Comparison of ENCODE assay signal across 1 cellular context in genomic region chr7:117873056-117873932, GRCh38.
TF ChIP-seq lines count a peak whose summit lies in the region.

Gene CTTNBP2, minus strand, starts transcription at chr7:117873441. Its CDS starts 26 bp downstream, at chr7:117873415.

TF ChIP-seq in H1, 55 proteins besides CTCF, POLR2A, EP300 and RAD21:
- TF ChIP-seq KDM4A (IDR thresholded peaks at IDR 0.05; ENCODE audit: low read depth, low read length, severe bottlenecking) (peak; percentile 90), YY1 (IDR thresholded peaks at IDR 0.05; ENCODE audit: low read depth, low read length) (peak; percentile 79; the same call in 1 of the 2 replicates), EZH2 (IDR thresholded peaks at IDR 0.05; ENCODE audit: low read depth, low read length, severe bottlenecking) (no peak), CBX8 (IDR thresholded peaks at IDR 0.05; ENCODE audit: borderline replicate concordance, low read depth, low read length) (no peak), SAP30 (IDR thresholded peaks at IDR 0.05; ENCODE audit: insufficient read depth, insufficient replicate concordance, low read length) (peak; percentile 1), BACH1 (IDR thresholded peaks at IDR 0.05; ENCODE audit: low read length) (no peak), CHD1 (IDR thresholded peaks at IDR 0.05; ENCODE audit: low read depth, low read length) (no peak), RNF2 (IDR thresholded peaks at IDR 0.05; ENCODE audit: borderline replicate concordance, low read depth, low read length, missing control alignments, poor library complexity, severe bottlenecking) (no peak), POLR2AphosphoS5 (IDR thresholded peaks at IDR 0.05; ENCODE audit: low read depth, low read length) (no peak), GABPA (IDR thresholded peaks at IDR 0.05; ENCODE audit: borderline replicate concordance, insufficient read depth, low read length) (no peak), JUN (IDR thresholded peaks at IDR 0.05; ENCODE audit: low read depth, low read length) (no peak), POU5F1 (IDR thresholded peaks at IDR 0.05; ENCODE audit: low read depth, low read length) (no peak), GTF2F1 (IDR thresholded peaks at IDR 0.05; ENCODE audit: borderline replicate concordance, low read depth, low read length) (no peak), CREB1 (IDR thresholded peaks at IDR 0.05) (no peak), FOSL1 (IDR thresholded peaks at IDR 0.05; ENCODE audit: insufficient read depth, low read depth, low read length) (no peak), BRCA1 (IDR thresholded peaks at IDR 0.05; ENCODE audit: low read depth, low read length) (no peak), NRF1 (IDR thresholded peaks at IDR 0.05; ENCODE audit: low read depth, low read length) (no peak), ZNF274 (IDR thresholded peaks at IDR 0.05; ENCODE audit: borderline replicate concordance, extremely low read depth, low read length) (no peak), MAFK (IDR thresholded peaks at IDR 0.05; ENCODE audit: low read depth, low read length) (no peak), SUZ12 (IDR thresholded peaks at IDR 0.05; ENCODE audit: low read length) (peak; percentile 28; the same call in 1 of the 2 replicates), ATF2 (IDR thresholded peaks at IDR 0.05; ENCODE audit: low read length) (no peak), RFX5 (IDR thresholded peaks at IDR 0.05; ENCODE audit: borderline replicate concordance, low read depth, low read length) (no peak), EGR1 (IDR thresholded peaks at IDR 0.05; ENCODE audit: borderline replicate concordance, low read depth, low read length) (peak; percentile 16; the same call in 1 of the 2 replicates), SRF (IDR thresholded peaks at IDR 0.05; ENCODE audit: low read depth, low read length) (no peak), MAX (IDR thresholded peaks at IDR 0.05) (no peak), CHD2 (IDR thresholded peaks at IDR 0.05; ENCODE audit: low read length) (no peak), PHF8 (conservative IDR thresholded peaks at IDR 0.05; ENCODE audit: low read depth, low read length) (peak; percentile 57), TBP (IDR thresholded peaks at IDR 0.05; ENCODE audit: low read depth, low read length) (no peak; the same call in 1 of the 2 replicates), ASH2L (IDR thresholded peaks at IDR 0.05; ENCODE audit: low read length) (peak; percentile 88), SP4 (IDR thresholded peaks at IDR 0.05; ENCODE audit: low read length) (no peak), CTBP2 (IDR thresholded peaks at IDR 0.05; ENCODE audit: borderline replicate concordance, insufficient read depth, insufficient read length, low read length) (peak; percentile 24), HDAC2 (IDR thresholded peaks at IDR 0.05; ENCODE audit: borderline replicate concordance in 1 of 2, low read depth in 2 of 2, low read length in 2 of 2) (peak in 1 of 2 experiments; percentile 64; a peak in 2 of 4 replicates), TAF7 (optimal IDR thresholded peaks at IDR 0.05; ENCODE audit: borderline replicate concordance, low read depth, low read length) (no peak), SIRT6 (IDR thresholded peaks at IDR 0.05; ENCODE audit: low read length) (no peak), KDM1A (IDR thresholded peaks at IDR 0.05; ENCODE audit: borderline replicate concordance, low read length) (no peak), USF2 (IDR thresholded peaks at IDR 0.05; ENCODE audit: low read length) (no peak), TEAD4 (IDR thresholded peaks at IDR 0.05; ENCODE audit: low read depth, low read length) (no peak), JUND (IDR thresholded peaks at IDR 0.05; ENCODE audit: low read length) (no peak), RBBP5 (IDR thresholded peaks at IDR 0.05; ENCODE audit: borderline replicate concordance, low read depth, low read length) (peak; percentile 92; the same call in 1 of the 2 replicates), TAF1 (IDR thresholded peaks at IDR 0.05; ENCODE audit: low read depth, low read length) (peak; percentile 76), NANOG (IDR thresholded peaks at IDR 0.05; ENCODE audit: insufficient read depth, low read depth, low read length, poor library complexity, severe bottlenecking) (no peak), SP1 (IDR thresholded peaks at IDR 0.05; ENCODE audit: low read depth, low read length) (no peak), HDAC6 (IDR thresholded peaks at IDR 0.05; ENCODE audit: low read depth, low read length) (no peak), KDM5A (IDR thresholded peaks at IDR 0.05; ENCODE audit: low read length) (no peak), SIN3A (conservative IDR thresholded peaks at IDR 0.05 in 1 of 2, IDR thresholded peaks at IDR 0.05 in 1 of 2; ENCODE audit: low read depth in 1 of 2, low read length in 2 of 2) (peak in 1 of 2 experiments; percentile 54; a peak in 1 of 4 replicates), TCF12 (IDR thresholded peaks at IDR 0.05; ENCODE audit: low read depth, low read length) (no peak)
- TF ChIP-seq, protein P1, sequence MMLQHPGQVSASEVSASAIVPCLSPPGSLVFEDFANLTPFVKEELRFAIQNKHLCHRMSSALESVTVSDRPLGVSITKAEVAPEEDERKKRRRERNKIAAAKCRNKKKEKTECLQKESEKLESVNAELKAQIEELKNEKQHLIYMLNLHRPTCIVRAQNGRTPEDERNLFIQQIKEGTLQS (IDR thresholded peaks at IDR 0.05; ENCODE audit: insufficient read depth, low read depth, low read length), result no peak
- TF ChIP-seq, protein P2, sequence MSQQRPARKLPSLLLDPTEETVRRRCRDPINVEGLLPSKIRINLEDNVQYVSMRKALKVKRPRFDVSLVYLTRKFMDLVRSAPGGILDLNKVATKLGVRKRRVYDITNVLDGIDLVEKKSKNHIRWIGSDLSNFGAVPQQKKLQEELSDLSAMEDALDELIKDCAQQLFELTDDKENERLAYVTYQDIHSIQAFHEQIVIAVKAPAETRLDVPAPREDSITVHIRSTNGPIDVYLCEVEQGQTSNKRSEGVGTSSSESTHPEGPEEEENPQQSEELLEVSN (IDR thresholded peaks at IDR 0.05), result no peak
